In genomic region chr9:75979362-75979761, GRCh38 we compare ENCODE assay signal across 13 cellular contexts.
DNase-seq lines count a peak whose midpoint lies in the region; TF ChIP-seq lines count a peak whose summit lies in the region.
"Had no signal": no experiment of that assay in that cellular context is flagged by ENCODE, and none has a peak within 500 bp of the region (broad histone marks: within the 10 kb centered on the region; RNA-seq: fewer than 3 reads in every experiment).

No MANE protein-coding gene starts in this region.

- TF ChIP-seq CTCF in GM12864 (IDR thresholded peaks at IDR 0.05; ENCODE audit: low read depth, low read length, missing control alignments) = peak; percentile 34
- TF ChIP-seq CTCF in fibroblast of the aortic adventitia (IDR thresholded peaks at IDR 0.05; ENCODE audit: insufficient read depth, low read length) = peak; percentile 29

- H3K4me3 ChIP-seq in GM12864 (ENCODE audit: low read depth, low read length) (no peak overlapping the region), fibroblast of the aortic adventitia (ENCODE audit: low read depth, low read length) (no peak overlapping the region)
- H3K4me3 ChIP-seq: K562 had no signal

- peak; percentile 8 for DNase-seq in ACHN
- no peak for DNase-seq in GM12864 (ENCODE audit: low read depth)
- peak; percentile 37 for DNase-seq in NCI-H510A treated with DMSO at 0.1 percent for 48 hours (lab: John Stamatoyannopoulos, UW)
- no peak for DNase-seq in fibroblast of the aortic adventitia (ENCODE audit: low read depth)
- DNase-seq in effector CD8-positive, alpha-beta T cell (lab: John Stamatoyannopoulos, UW) = no peak
- no peak for DNase-seq in ureter (ENCODE audit: low spot score)
- DNase-seq in stimulated activated CD4-positive, alpha-beta T cell treated with anti-CD3 and anti-CD28 coated beads, Interleukin-1b, Interleukin-23, amount 100 ng/mL, for 48 hours = no peak
- DNase-seq in SW 1271 (lab: John Stamatoyannopoulos, UW) = no peak
- DNase-seq: activated effector memory CD4-positive, alpha-beta T cell treated with Interleukin-2 at 50 U/mL for 16 hours; GDM1; HFFc6; T-helper 1 cell had no signal

- in situ Hi-C loops in ACHN (cut with HindIII; ENCODE audit: low pct_ligation_motif_present, low pct_unique_long_range_greater_than_20kb, low sequenced_read_pairs) = no loop called here

Comparison
In these comparisons a context has a peak if more than half of its experiments do, and no peak if none do; other contexts are left out.
1. DNase-seq: peak in ACHN (single experiment) and NCI-H510A treated with DMSO at 0.1 percent for 48 hours (single experiment); none in GM12864 (single experiment), fibroblast of the aortic adventitia (single experiment), effector CD8-positive, alpha-beta T cell (single experiment), ureter (single experiment), stimulated activated CD4-positive, alpha-beta T cell treated with anti-CD3 and anti-CD28 coated beads, Interleukin-1b, Interleukin-23, amount 100 ng/mL, for 48 hours (single experiment) and SW 1271 (0 of 2).